In the genomic region with DNA sequence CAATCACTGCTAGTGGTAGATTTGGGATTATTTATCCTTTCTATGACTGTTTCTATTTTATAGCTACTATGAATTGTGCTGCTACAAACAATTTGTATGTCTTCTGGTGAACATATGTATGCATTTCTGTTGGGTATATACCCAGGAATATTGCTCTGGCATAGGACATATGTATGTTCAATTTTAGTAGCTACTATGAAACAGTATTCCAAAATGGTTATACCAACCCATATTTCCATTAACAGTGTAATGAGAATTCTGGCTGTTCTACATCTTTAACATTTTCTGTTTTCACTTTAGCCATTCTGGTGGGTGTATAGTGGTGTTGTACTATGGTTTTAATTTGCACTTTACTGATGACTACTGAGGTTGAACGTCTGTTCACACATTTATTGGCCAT, we compare ENCODE assay signal across 34 cellular contexts. TPM values are rescaled to one million over a fixed set of nuclear protein-coding genes. Genes with fewer than 3 reads are reported as not detected.
"Had no signal": no experiment of that assay in that cellular context is flagged by ENCODE, and none has a peak within 500 bp of the region (broad histone marks: within the 10 kb centered on the region; RNA-seq: fewer than 3 reads in every experiment).

No MANE protein-coding gene starts in this region.

- H3K4me1 Mint-ChIP-seq: endodermal cell, mesothelial cell of epicardium had no signal

- H3K27me3 Mint-ChIP-seq: dendritic cell treated with granulocyte-macrophage colony-stimulating factor and Interleukin-4, amounts not matched to agents 40 ng/mL and 50 ng/mL, for 4 days had no signal

- H3K27me3 ChIP-seq: colonic mucosa, heart right ventricle, left lung had no signal

- H3K4me3 ChIP-seq: colonic mucosa, esophagus squamous epithelium, gastrocnemius medialis, heart right ventricle, left lung, lower lobe of right lung, mucosa of descending colon had no signal

- H3K4me1 ChIP-seq: colonic mucosa, esophagus squamous epithelium, gastrocnemius medialis, heart right ventricle, left lung, lower lobe of right lung had no signal

- H3K4me3 Mint-ChIP-seq: dendritic cell treated with granulocyte-macrophage colony-stimulating factor and Interleukin-4, amounts not matched to agents 40 ng/mL and 50 ng/mL, for 4 days; effector memory CD8-positive, alpha-beta T cell; endodermal cell; mesothelial cell of epicardium had no signal

- H3K27ac ChIP-seq: colonic mucosa, epithelial cell of prostate, esophagus squamous epithelium, gastrocnemius medialis, heart right ventricle, left lung, lower lobe of right lung had no signal

- H3K36me3 ChIP-seq: colonic mucosa, esophagus squamous epithelium, gastrocnemius medialis, heart right ventricle, left lung, lower lobe of right lung had no signal

- FAIRE-seq: endometrium, islet of Langerhans, keratinocyte had no signal

- H3K9me3 ChIP-seq: colonic mucosa, gastrocnemius medialis had no signal

- DNase-seq: colonic mucosa; cortex of kidney; effector CD8-positive, alpha-beta T cell; effector memory CD8-positive, alpha-beta T cell; endodermal cell; erythroblast; esophagus squamous epithelium; foreskin fibroblast; foreskin melanocyte; gastrocnemius medialis; glutamatergic neuron; head of caudate nucleus; heart right ventricle; hippocampal formation; left cardiac atrium; left lung; left ventricle myocardium superior; lower lobe of right lung; mesenchymal stem cell; mucosa of descending colon had no signal

- H3K27ac Mint-ChIP-seq: dendritic cell treated with granulocyte-macrophage colony-stimulating factor and Interleukin-4, amounts not matched to agents 40 ng/mL and 50 ng/mL, for 4 days; effector memory CD8-positive, alpha-beta T cell; endodermal cell; mesothelial cell of epicardium had no signal

- ATAC-seq: effector memory CD8-positive, alpha-beta T cell; esophagus mucosa; gastrocnemius medialis; heart right ventricle; left cardiac atrium; left lung; left ventricle myocardium superior; lower lobe of right lung; mucosa of descending colon had no signal

RNA-seq across cellular contexts. Expression of a gene that starts 57.6 kb away (rescaled TPM):
- total RNA-seq: dermis microvascular lymphatic vessel endothelial cell, endodermal cell, esophagus mucosa, esophagus squamous epithelium, gastrocnemius medialis, glomerular endothelial cell, heart right ventricle, kidney epithelial cell, left cardiac atrium, left lung, left ventricle myocardium superior, lower leg skin, lower lobe of right lung, lung microvascular endothelial cell, mesenteric fat pad, mesothelial cell of epicardium, mucosa of descending colon, myocyte had no signal
